ENCODE assay signal across 17 cellular contexts in the genomic region with DNA sequence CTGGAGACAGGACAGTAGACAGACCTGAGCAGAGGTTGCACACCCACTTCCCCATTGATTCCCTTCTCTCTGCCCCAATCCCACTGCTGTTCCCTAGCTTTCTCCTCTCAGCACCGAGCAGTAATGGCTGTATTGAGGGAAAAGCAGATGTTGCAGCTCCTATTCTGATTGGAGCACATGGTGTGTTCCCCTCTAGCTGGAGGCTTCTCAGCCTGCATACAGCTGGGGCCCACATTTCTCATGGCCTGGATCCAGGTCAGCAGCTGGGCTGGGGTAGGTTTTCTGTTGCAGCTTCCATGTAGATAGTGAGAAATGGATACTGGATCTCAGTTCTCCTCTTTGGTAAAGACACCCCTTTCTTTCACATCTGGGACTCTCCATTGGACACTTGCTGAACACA. TPM values are rescaled to one million over a fixed set of nuclear protein-coding genes. Genes with fewer than 3 reads are reported as not detected.
DNase-seq lines count a peak whose midpoint lies in the region; ATAC-seq, FAIRE-seq and TF ChIP-seq lines count a peak whose summit lies in the region.
"Had no signal": no experiment of that assay in that cellular context is flagged by ENCODE, and none has a peak within 500 bp of the region (broad histone marks: within the 10 kb centered on the region; RNA-seq: fewer than 3 reads in every experiment).

No MANE protein-coding gene starts in this region.

- no peak overlapping the region for H3K56ac ChIP-seq in mesendoderm (ENCODE audit: low read length)

- H3K27ac ChIP-seq in SK-N-SH (ENCODE audit: low read depth in 2 of 2, low read length in 1 of 2) (no peak overlapping the region), HepG2 (ENCODE audit: extremely low read length, insufficient read depth, low read length) (no peak overlapping the region), right lobe of liver (no peak overlapping the region), mesendoderm (ENCODE audit: low read depth, low read length) (no peak overlapping the region), stomach (no peak overlapping the region)
- H3K27ac ChIP-seq: BLaER1 treated with 17β-estradiol and CSF1 and Interleukin-3, amounts not matched to agents 10 nM and 100 nM; GM23248; HL-60 had no signal

- H3K9ac ChIP-seq in SK-N-SH = no peak overlapping the region
- H3K9ac ChIP-seq in HepG2 (ENCODE audit: insufficient read depth, low read depth, low read length) = no peak overlapping the region
- no peak overlapping the region for H3K9ac ChIP-seq in mesendoderm (ENCODE audit: low read length)
- H3K9ac ChIP-seq: BLaER1 treated with 17β-estradiol and CSF1 and Interleukin-3, amounts not matched to agents 10 nM and 100 nM; GM23248 had no signal

- H4K8ac ChIP-seq in mesendoderm (ENCODE audit: low read depth, low read length) = no peak overlapping the region

- no peak overlapping the region for H3K23ac ChIP-seq in mesendoderm (ENCODE audit: low read length)

- no peak overlapping the region for H3K4ac ChIP-seq in mesendoderm (ENCODE audit: low read depth, low read length)

- no peaks in the 10 kb centered on the region for H3F3A ChIP-seq in SK-N-SH (replicated peaks; ENCODE audit: insufficient read depth)

- no peaks in the 10 kb centered on the region for H3K9me2 ChIP-seq in SK-N-SH

- no peak for FAIRE-seq in HepG2 (lab: Jason Lieb, UNC)
- FAIRE-seq: GM12878, GM18507, H54 had no signal

- no peak for TF ChIP-seq EP300 in SK-N-SH (IDR thresholded peaks at IDR 0.05; ENCODE audit: borderline replicate concordance in 1 of 2, low read depth in 1 of 2, low read length in 1 of 2)
- TF ChIP-seq EP300 in HepG2 (IDR thresholded peaks at IDR 0.05; ENCODE audit: low read depth in 2 of 2, low read length in 2 of 2) = no peak
- TF ChIP-seq EP300 in HepG2 (CRISPR knock-in tag; IDR thresholded peaks at IDR 0.05; ENCODE audit: borderline replicate concordance) = no peak
- TF ChIP-seq EP300 in stomach (IDR thresholded peaks at IDR 0.05) = no peak

- DNase-seq in SK-N-SH (peak; percentile 40), HepG2 (ENCODE audit: low spot score) (no peak), right lobe of liver (no peak), myocyte (ENCODE audit: low read depth) (peak; percentile 4), mesendoderm (no peak), stomach (no peak)
- DNase-seq: ACHN; CD4-positive, CD25-positive, alpha-beta regulatory T cell; DMS79; GM23248 had no signal

- no peaks in the 10 kb centered on the region for H4K20me1 ChIP-seq in SK-N-SH (ENCODE audit: insufficient read depth)
- no peaks in the 10 kb centered on the region for H4K20me1 ChIP-seq in HepG2 (ENCODE audit: insufficient read depth, low read length)
- H4K20me1 ChIP-seq: BLaER1 treated with 17β-estradiol and CSF1 and Interleukin-3, amounts not matched to agents 10 nM and 100 nM had no signal

- 9% methylated on average over 1 of the region's 1 CpG for WGBS in SK-N-SH (ENCODE audit: low lambda C conversion rate)
- 0% methylated on average over 1 of the region's 1 CpG for WGBS in HepG2 (ENCODE audit: low lambda C conversion rate)
- 86% methylated on average over 1 of the region's 1 CpG for WGBS in right lobe of liver (ENCODE audit: insufficient coverage, low coverage, low lambda C conversion rate, missing lambda C conversion rate)
- no CpG with 5 or more reads among the region's 1 CpG for WGBS in mesendoderm (ENCODE audit: extremely low coverage, insufficient coverage, low lambda C conversion rate)
- WGBS in stomach, 5 donors = 14 to 78% (median 62%) methylated on average over 1 of the region's 1 CpG

- ATAC-seq in SK-N-SH treated with all-trans-retinoic acid at 6 μM for 48 hours (no peak), HepG2 (no peak), right lobe of liver (no peak)
- ATAC-seq: GM12878 had no signal

- peaks cover 0 to 6% of the 10 kb centered on the region in 2 experiments; a peak in 2 of 4 replicates for H3K4me1 ChIP-seq in SK-N-SH (ENCODE audit: control insufficient read depth in 1 of 2, insufficient read depth in 2 of 2, low read depth in 1 of 2, low read length in 1 of 2)
- no peaks in the 10 kb centered on the region for H3K4me1 ChIP-seq in HepG2 (ENCODE audit: insufficient read depth, low read length)
- H3K4me1 ChIP-seq in right lobe of liver = no peaks in the 10 kb centered on the region
- H3K4me1 ChIP-seq in mesendoderm (ENCODE audit: control insufficient read depth, low read depth, low read length) = no peaks in the 10 kb centered on the region
- H3K4me1 ChIP-seq in stomach = no peaks in the 10 kb centered on the region
- H3K4me1 ChIP-seq: BLaER1 treated with 17β-estradiol and CSF1 and Interleukin-3, amounts not matched to agents 10 nM and 100 nM had no signal

- TF ChIP-seq RAD21 in SK-N-SH (IDR thresholded peaks at IDR 0.05; ENCODE audit: low read length) (no peak), HepG2 (CRISPR knock-in tag; IDR thresholded peaks at IDR 0.05) (no peak)

- intact Hi-C loops in HepG2 (cut with micrococcal nuclease; ENCODE audit: unreplicated experiment) = no loop called here
- intact Hi-C loops in right lobe of liver (cut with DNase I) = no loop called here
- intact Hi-C loops in stomach (cut with DNase I; ENCODE audit: low total_unique reads) = no loop called here

- no peak for TF ChIP-seq POLR2A in HepG2 (IDR thresholded peaks at IDR 0.05; ENCODE audit: insufficient read depth in 1 of 2, low read depth in 2 of 2, low read length in 2 of 2)
- TF ChIP-seq POLR2A in right lobe of liver (IDR thresholded peaks at IDR 0.05) = no peak
- TF ChIP-seq POLR2A in stomach (IDR thresholded peaks at IDR 0.05) = no peak

- POLR2A ChIA-PET in SK-N-SH (lab: Yijun Ruan, JAX) (no interaction called here), HepG2 (lab: Yijun Ruan, JAX) (no interaction called here)

- H3K4me3 ChIP-seq in SK-N-SH (ENCODE audit: low read depth in 2 of 2, low read length in 1 of 2) (no peak overlapping the region), HepG2 (replicated peaks in 1 of 3; ENCODE audit: insufficient read depth in 1 of 3, low read depth in 2 of 3, low read length in 3 of 3) (no peak overlapping the region), right lobe of liver (no peak overlapping the region), mesendoderm (ENCODE audit: low read length) (no peak overlapping the region), stomach (no peak overlapping the region)
- H3K4me3 ChIP-seq: BLaER1 treated with 17β-estradiol and CSF1 and Interleukin-3, amounts not matched to agents 10 nM and 100 nM; GM12878; GM23248 had no signal

- TF ChIP-seq CTCF in SK-N-SH (IDR thresholded peaks at IDR 0.05) (no peak), HepG2 (CRISPR knock-in tag; IDR thresholded peaks at IDR 0.05) (no peak), right lobe of liver (IDR thresholded peaks at IDR 0.05) (no peak), stomach (IDR thresholded peaks at IDR 0.05) (no peak)

- H4K5ac ChIP-seq in mesendoderm (ENCODE audit: low read length) = no peak overlapping the region

- in situ Hi-C loops in HepG2 (cut with HindIII; ENCODE audit: extremely low pct_ligation_motif_present, low pct_unique_long_range_greater_than_20kb) = no loop called here

- H3K4me2 ChIP-seq in SK-N-SH = no peak overlapping the region
- H3K4me2 ChIP-seq in HepG2 (ENCODE audit: low read depth, low read length) = no peak overlapping the region
- no peak overlapping the region for H3K4me2 ChIP-seq in mesendoderm (ENCODE audit: low read length)
- H3K4me2 ChIP-seq: BLaER1 treated with 17β-estradiol and CSF1 and Interleukin-3, amounts not matched to agents 10 nM and 100 nM had no signal

- no peak overlapping the region for H2BK15ac ChIP-seq in mesendoderm (replicated peaks; ENCODE audit: low read depth)

- H3K9me3 ChIP-seq in SK-N-SH (no peaks in the 10 kb centered on the region), HepG2 (ENCODE audit: low read length) (no peaks in the 10 kb centered on the region), right lobe of liver (no peaks in the 10 kb centered on the region), stomach (no peaks in the 10 kb centered on the region)
- H3K9me3 ChIP-seq: BLaER1 treated with 17β-estradiol and CSF1 and Interleukin-3, amounts not matched to agents 10 nM and 100 nM had no signal

- CTCF ChIA-PET in SK-N-SH (lab: Yijun Ruan, JAX) (interaction anchor here (0.9 kb wide), 1 partner anchor 340 kb away, joined by 3 read pairs; no protein-coding TSS in a partner anchor), HepG2 (lab: Yijun Ruan, JAX; ENCODE audit: low intra/inter-chr PET ratio, low total read pairs) (no interaction called here)

- H3K79me2 ChIP-seq in SK-N-SH (ENCODE audit: insufficient read depth) (no peaks in the 10 kb centered on the region), HepG2 (ENCODE audit: insufficient read depth, low read length) (no peaks in the 10 kb centered on the region), mesendoderm (ENCODE audit: control insufficient read depth, insufficient read depth, low read length) (no peaks in the 10 kb centered on the region)

- H2BK120ac ChIP-seq in mesendoderm (ENCODE audit: low read depth, low read length) = no peak overlapping the region

- H2BK5ac ChIP-seq in mesendoderm (ENCODE audit: low read length) = no peak overlapping the region

- no peak overlapping the region for H3K18ac ChIP-seq in mesendoderm (ENCODE audit: low read length)

- H2AFZ ChIP-seq in SK-N-SH (ENCODE audit: low read depth) (no peak overlapping the region), HepG2 (ENCODE audit: low read length) (no peak overlapping the region)
- H2AFZ ChIP-seq: GM23248 had no signal

- H3K27me3 ChIP-seq in SK-N-SH (ENCODE audit: insufficient read depth) (no peaks in the 10 kb centered on the region), HepG2 (ENCODE audit: control insufficient read depth in 1 of 2, insufficient read depth in 2 of 2, low read length in 2 of 2) (no peaks in the 10 kb centered on the region), right lobe of liver (no peaks in the 10 kb centered on the region), mesendoderm (ENCODE audit: insufficient read depth, low read length, poor library complexity) (no peaks in the 10 kb centered on the region), stomach (no peaks in the 10 kb centered on the region)
- H3K27me3 ChIP-seq: BLaER1 treated with 17β-estradiol and CSF1 and Interleukin-3, amounts not matched to agents 10 nM and 100 nM had no signal

- BruUV-seq in HepG2 (replicated peaks; lab: Mats Ljungman, UMichigan) = no TSS peak

- H2AK5ac ChIP-seq in mesendoderm (ENCODE audit: low read length) = no peak overlapping the region

- H3K36me3 ChIP-seq in SK-N-SH (replicated peaks in 1 of 2; ENCODE audit: control insufficient read depth in 1 of 2, insufficient read depth in 2 of 2, low read length in 1 of 2) (no peaks in the 10 kb centered on the region), HepG2 (replicated peaks in 1 of 2; ENCODE audit: control insufficient read depth in 1 of 2, insufficient read depth in 2 of 2, low read length in 2 of 2) (no peaks in the 10 kb centered on the region), right lobe of liver (no peaks in the 10 kb centered on the region), mesendoderm (ENCODE audit: control insufficient read depth, insufficient read depth, low read length) (no peaks in the 10 kb centered on the region), stomach (no peaks in the 10 kb centered on the region)
- H3K36me3 ChIP-seq: BLaER1 treated with 17β-estradiol and CSF1 and Interleukin-3, amounts not matched to agents 10 nM and 100 nM had no signal

- H3K79me1 ChIP-seq in mesendoderm (ENCODE audit: low read length) = no peaks in the 10 kb centered on the region

RNA-seq across cellular contexts. Expression of a gene that starts 50.1 kb away (rescaled TPM):
- polyA plus RNA-seq in SK-N-SH (2012; rRNA removed) = 0.02 and 0.08 TPM in 2 replicates
- polyA plus RNA-seq in SK-N-SH (2012; cell fraction: cytosol; rRNA removed) = 0.03 and 0.05 TPM in 2 replicates
- polyA plus RNA-seq in SK-N-SH (2012; cell fraction: nucleus; rRNA removed) = 0.08 and 0.24 TPM in 2 replicates
- not detected in 2 replicates for total RNA-seq in HepG2 (2016; rRNA removed; fragmentation: Illumina TruSeq; extraction: Trizol)
- not detected in 2 replicates for total RNA-seq in HepG2 (2016; cell fraction: cytosol; rRNA removed; fragmentation: Illumina TruSeq; extraction: Trizol; ENCODE audit: low read depth)
- total RNA-seq in HepG2 (2016; cell fraction: insoluble cytoplasmic fraction; rRNA removed; fragmentation: Illumina TruSeq; extraction: Trizol) = not detected in 2 replicates
- not detected in 2 replicates for total RNA-seq in HepG2 (2016; cell fraction: membrane; rRNA removed; fragmentation: Illumina TruSeq; extraction: Trizol)
- total RNA-seq in HepG2 (2016; cell fraction: nucleus; rRNA removed; fragmentation: Illumina TruSeq; extraction: Trizol) = not detected in 2 replicates
- polyA plus RNA-seq in HepG2 (2011; rRNA removed) = not detected in 2 replicates
- not detected in 2 replicates for polyA plus RNA-seq in HepG2 (2011; cell fraction: cytosol; rRNA removed)
- not detected in 2 replicates for polyA plus RNA-seq in HepG2 (2011; cell fraction: nucleus; rRNA removed)
- 0.09 TPM in 2 replicates for polyA plus RNA-seq in HepG2 (2012)
- not detected in 2 replicates for polyA plus RNA-seq in HepG2 (2016; cell fraction: cytosol; fragmentation: Illumina TruSeq; extraction: Trizol; ENCODE audit: low read depth)
- not detected in 2 replicates for polyA plus RNA-seq in HepG2 (2016; cell fraction: insoluble cytoplasmic fraction; fragmentation: Illumina TruSeq; extraction: Trizol; ENCODE audit: low read depth)
- not detected in 2 replicates for polyA plus RNA-seq in HepG2 (2016; cell fraction: membrane; fragmentation: Illumina TruSeq; extraction: Trizol; ENCODE audit: low read depth)
- polyA plus RNA-seq in HepG2 (2016; cell fraction: nucleus; fragmentation: Illumina TruSeq; extraction: Trizol; ENCODE audit: insufficient read depth, low read depth) = not detected in 2 replicates
- polyA minus RNA-seq in HepG2 (2011; rRNA and poly(A)+ RNA removed; ENCODE audit: low replicate concordance) = not detected in 2 replicates
- not detected in 2 replicates for polyA minus RNA-seq in HepG2 (2011; cell fraction: cytosol; rRNA and poly(A)+ RNA removed)
- polyA minus RNA-seq in HepG2 (2011; cell fraction: nucleus; rRNA and poly(A)+ RNA removed) = 0.12 TPM in 1 of 2 replicates, not detected in the other
- under 1 TPM in 3 of 6 experiments, not detected in 3; under 0.01 to 0.31 (median 0.05) TPM for total RNA-seq in right lobe of liver
- total RNA-seq in myocyte = 0.05 and 0.11 TPM in 2 replicates
- 0.66 TPM for polyA plus RNA-seq in myocyte (2012)
- 0.37 TPM for polyA plus RNA-seq in mesendoderm (2013, experiment 1 of 2)
- polyA plus RNA-seq in mesendoderm (2013, experiment 2 of 2) = 0.38 TPM
- total RNA-seq in stomach = 10 to 100 TPM in 3 of 5 donors, 1 to 10 TPM in 2; 1.9 to 36.2 (median 13.6) TPM
- polyA plus RNA-seq in stomach = 1 to 10 TPM in 1 of 3 donors, under 1 TPM in 2; 0.12 to 2.6 (median 0.76) TPM
- total RNA-seq: A172, GM23248 had no signal

Comparison
In these comparisons a context has a peak if more than half of its experiments do, and no peak if none do; other contexts are left out.
1. DNase-seq: peak in SK-N-SH (single experiment) and myocyte (single experiment); none in HepG2 (single experiment), right lobe of liver (0 of 3), mesendoderm (single experiment) and stomach (single experiment).